Comparison of ENCODE assay signal across 8 cellular contexts in the genomic region with DNA sequence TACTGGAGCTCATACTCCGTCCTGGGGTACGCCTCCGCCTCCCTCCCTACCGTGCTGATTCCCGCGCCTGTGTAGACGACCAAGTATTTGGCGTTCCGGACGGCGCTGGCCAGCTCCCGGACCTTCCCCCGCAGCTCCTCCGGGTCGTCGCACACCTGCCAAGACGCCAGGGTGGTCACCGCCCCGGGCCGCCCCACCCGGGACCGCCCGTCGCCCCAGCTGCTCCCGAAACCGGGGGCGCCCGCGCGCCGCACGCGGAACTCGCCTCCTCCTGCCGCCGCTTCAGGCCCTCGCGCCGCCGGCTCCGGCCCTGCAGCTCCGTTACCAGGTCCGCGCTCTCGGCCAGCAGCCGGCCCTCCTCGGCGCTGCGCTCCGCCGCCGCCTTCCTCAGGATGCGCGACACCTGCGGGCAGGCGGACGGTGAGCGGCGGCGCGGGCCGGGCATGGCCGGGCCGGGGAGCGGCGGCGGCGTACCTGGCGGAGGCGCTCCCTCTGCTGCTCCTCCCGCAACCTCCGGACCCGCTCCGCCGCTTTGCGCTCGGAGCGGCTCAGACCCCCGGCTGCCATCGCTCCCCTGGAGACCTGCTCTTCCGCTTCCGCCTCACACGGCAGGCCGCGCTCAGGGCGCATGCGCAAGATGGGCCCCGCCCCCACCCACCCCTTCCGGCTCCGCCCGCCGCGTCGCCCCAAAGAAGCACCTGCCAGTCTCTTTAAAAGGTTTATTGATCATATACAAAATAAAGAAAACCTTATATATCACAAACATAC. TPM values are rescaled to one million over a fixed set of nuclear protein-coding genes. Genes with fewer than 3 reads are reported as not detected.
A peak's percentile ranks its signal among the peaks of the same experiment; 100 is the strongest.
DNase-seq lines count a peak whose midpoint lies in the region; ATAC-seq, FAIRE-seq and TF ChIP-seq lines count a peak whose summit lies in the region.

A gene with protein sequence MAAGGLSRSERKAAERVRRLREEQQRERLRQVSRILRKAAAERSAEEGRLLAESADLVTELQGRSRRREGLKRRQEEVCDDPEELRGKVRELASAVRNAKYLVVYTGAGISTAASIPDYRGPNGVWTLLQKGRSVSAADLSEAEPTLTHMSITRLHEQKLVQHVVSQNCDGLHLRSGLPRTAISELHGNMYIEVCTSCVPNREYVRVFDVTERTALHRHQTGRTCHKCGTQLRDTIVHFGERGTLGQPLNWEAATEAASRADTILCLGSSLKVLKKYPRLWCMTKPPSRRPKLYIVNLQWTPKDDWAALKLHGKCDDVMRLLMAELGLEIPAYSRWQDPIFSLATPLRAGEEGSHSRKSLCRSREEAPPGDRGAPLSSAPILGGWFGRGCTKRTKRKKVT (minus strand): TSS at position 612 of the 768 bp plus-strand sequence. CDS start 45 bp downstream, at position 567.

- in situ Hi-C loops in SK-MEL-5 (cut with HindIII; ENCODE audit: low pct_unique_long_range_greater_than_20kb, low sequenced_read_pairs), result no loop called here

- peak within 1 kb of the TSS; percentile 83 for H3K4me3 ChIP-seq in GM23338
- peak within 1 kb of the TSS; percentile 60 for H3K4me3 ChIP-seq in MG63
- peak within 1 kb of the TSS; percentile 71 to 89 for H3K4me3 ChIP-seq in neutrophil (ENCODE audit: low read depth in 1 of 2, low read length in 1 of 2)

- peak; percentile 55 for DNase-seq in DMS153 (lab: John Stamatoyannopoulos, UW)
- peak; percentile 87 for DNase-seq in GM23338 (ENCODE audit: low spot score)
- DNase-seq in MG63, result peak; percentile 66
- DNase-seq in SK-MEL-5 (ENCODE audit: low read depth, low spot score), result peak; percentile 89
- peak; percentile 69 to 89 (median 82) for DNase-seq in activated naive CD4-positive, alpha-beta T cell (lab: John Stamatoyannopoulos, UW)
- DNase-seq in frontal cortex (ENCODE audit: low spot score in 2 of 2), result peak; percentile 98 to 99
- peak in 46 of 49 donors; percentile 20 to 89 (median 74) for DNase-seq in substantia nigra (lab: John Stamatoyannopoulos, UW)

- no peak for FAIRE-seq in frontal cortex (lab: Jason Lieb, UNC)

- H3K4me3 Mint-ChIP-seq in GM23338, result peak within 1 kb of the TSS; percentile 75

- no peaks in the 10 kb centered on the region; the same call in 2 of the 3 replicates for H3K9me3 Mint-ChIP-seq in GM23338

- ATAC-seq in GM23338, result peak; percentile 78

- H3K36me3 ChIP-seq in GM23338 (ENCODE audit: insufficient read depth) (no peaks in the 10 kb centered on the region; the same call in 1 of the 2 replicates), MG63 (peaks cover 73% of the 10 kb centered on the region), neutrophil (peaks cover 48% of the 10 kb centered on the region)

- H2AFZ ChIP-seq in GM23338, result no peak within 1 kb of the TSS

- H3F3A ChIP-seq in GM23338 (replicated peaks; ENCODE audit: low read depth), result peaks cover 36% of the 10 kb centered on the region

- H4K20me1 ChIP-seq in GM23338 (replicated peaks; ENCODE audit: insufficient read depth), result peaks cover 15% of the 10 kb centered on the region; the same call in 1 of the 2 replicates

- no peak for TF ChIP-seq CTCF in GM23338 (conservative IDR thresholded peaks at IDR 0.05; ENCODE audit: low read depth in 2 of 2)
- TF ChIP-seq CTCF in neutrophil (IDR thresholded peaks at IDR 0.05), result peak; percentile 10

- peaks cover 27% of the 10 kb centered on the region for H3K4me1 Mint-ChIP-seq in GM23338

- H3K4me1 ChIP-seq in GM23338 (ENCODE audit: insufficient read depth) (peaks cover 10% of the 10 kb centered on the region), neutrophil (ENCODE audit: control insufficient read depth in 1 of 2, insufficient read depth in 1 of 2, low read depth in 1 of 2, low read length in 1 of 2) (peaks cover 69% of the 10 kb centered on the region in 2 experiments)

- H3K27me3 ChIP-seq in GM23338 (ENCODE audit: insufficient read depth) (no peaks in the 10 kb centered on the region), MG63 (no peaks in the 10 kb centered on the region), neutrophil (no peaks in the 10 kb centered on the region)

- peaks cover 63% of the 10 kb centered on the region for H3K36me3 Mint-ChIP-seq in GM23338 (ENCODE audit: low read depth)

- peaks cover 49% of the 10 kb centered on the region for H3K79me2 ChIP-seq in GM23338 (replicated peaks; ENCODE audit: insufficient read depth)

- peak within 1 kb of the TSS; percentile 94 for H3K4me2 ChIP-seq in GM23338

- peak within 1 kb of the TSS; percentile 40 for H3K27ac Mint-ChIP-seq in GM23338

- no peaks in the 10 kb centered on the region for H3K9me2 ChIP-seq in GM23338 (ENCODE audit: insufficient read depth)

- peaks cover 33% of the 10 kb centered on the region for H3K27me3 Mint-ChIP-seq in GM23338 (ENCODE audit: insufficient read depth, low read depth, poor library complexity)

- no peaks in the 10 kb centered on the region for H3K9me3 ChIP-seq in MG63
- no peaks in the 10 kb centered on the region for H3K9me3 ChIP-seq in neutrophil

- 0 out of 2 replicates have a peak within 1 kb of the TSS, but pooled peaks have one; percentile 26 for H3K27ac ChIP-seq in GM23338 (ENCODE audit: low read depth)
- H3K27ac ChIP-seq in neutrophil, result peak within 1 kb of the TSS; percentile 95
- H3K27ac ChIP-seq in substantia nigra (ENCODE audit: low read depth, low read length, poor library complexity, severe bottlenecking), result peak within 1 kb of the TSS; percentile 72

TF ChIP-seq in GM23338, 12 proteins besides CTCF, POLR2A, EP300 and RAD21 (continues in another document):
- no peak for TF ChIP-seq EZH2 (IDR thresholded peaks at IDR 0.05; ENCODE audit: low read depth, unreplicated experiment)
- TF ChIP-seq, protein P1, sequence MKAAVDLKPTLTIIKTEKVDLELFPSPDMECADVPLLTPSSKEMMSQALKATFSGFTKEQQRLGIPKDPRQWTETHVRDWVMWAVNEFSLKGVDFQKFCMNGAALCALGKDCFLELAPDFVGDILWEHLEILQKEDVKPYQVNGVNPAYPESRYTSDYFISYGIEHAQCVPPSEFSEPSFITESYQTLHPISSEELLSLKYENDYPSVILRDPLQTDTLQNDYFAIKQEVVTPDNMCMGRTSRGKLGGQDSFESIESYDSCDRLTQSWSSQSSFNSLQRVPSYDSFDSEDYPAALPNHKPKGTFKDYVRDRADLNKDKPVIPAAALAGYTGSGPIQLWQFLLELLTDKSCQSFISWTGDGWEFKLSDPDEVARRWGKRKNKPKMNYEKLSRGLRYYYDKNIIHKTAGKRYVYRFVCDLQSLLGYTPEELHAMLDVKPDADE (IDR thresholded peaks at IDR 0.05), result peak; percentile 17; the same call in 1 of the 2 replicates
- no peak for TF ChIP-seq NANOG (IDR thresholded peaks at IDR 0.05; ENCODE audit: borderline replicate concordance)
- peak; percentile 78 for TF ChIP-seq POLR2AphosphoS5 (IDR thresholded peaks at IDR 0.05; ENCODE audit: low read depth)
- TF ChIP-seq ZNF331 (CRISPR knock-in tag; IDR thresholded peaks at IDR 0.05; ENCODE audit: low read depth), result no peak
- no peak for TF ChIP-seq CREB1 (CRISPR knock-in tag; IDR thresholded peaks at IDR 0.05; ENCODE audit: low read depth)

RNA-seq across cellular contexts. Expression of the gene that starts here (rescaled TPM):
- total RNA-seq in GM23338 (2014; rRNA removed; shearing (Covaris generic)), result 20.8 and 29.7 TPM in 2 replicates
- polyA plus RNA-seq in GM23338 (2016; fragmentation: Nextera tagmentation; extraction: Ambion mirVana), result 16.3 and 17.1 TPM in 2 replicates
- total RNA-seq in MG63 (2014; rRNA removed; shearing (Covaris generic); ENCODE audit: low replicate concordance), result 22.1 and 25.9 TPM in 2 replicates
- total RNA-seq in SK-MEL-5 (2014; rRNA removed; shearing (Covaris generic)), result 23.6 and 24.7 TPM in 2 replicates
- polyA plus RNA-seq in SK-MEL-5 (2015; cell fraction: cytosol; rRNA removed), result 36.4 and 38.9 TPM in 2 replicates
- polyA plus RNA-seq in SK-MEL-5 (2015; cell fraction: nucleus; rRNA removed), result 254 and 490 TPM in 2 replicates
- total RNA-seq in frontal cortex, result 8.6 TPM

Comparison
In these comparisons a context has a peak if more than half of its experiments do, and no peak if none do; other contexts are left out.
1. Peak in every context shown above with its lines: DNase-seq, ATAC-seq, H3K4me3 ChIP-seq and H3K27ac ChIP-seq.
2. H3K27ac ChIP-seq: peak in every context shown above with its lines; median percentile 95 in neutrophil; 72 in substantia nigra; 26 in GM23338.